ENCODE assay signal across 35 cellular contexts in genomic region chr3:164572436-164572835, GRCh38.
"Had no signal": no experiment of that assay in that cellular context is flagged by ENCODE, and none has a peak within 500 bp of the region (broad histone marks: within the 10 kb centered on the region; RNA-seq: fewer than 3 reads in every experiment).

No MANE protein-coding gene starts in this region.

- H3K27ac Mint-ChIP-seq: activated naive CD4-positive, alpha-beta T cell treated with anti-CD3 and anti-CD28 coated beads for 36 hours; activated naive CD4-positive, alpha-beta T cell treated with anti-CD3 and anti-CD28 coated beads, Interleukin-2, amount 10 ng/mL, durations not matched to agents 7 days and 5 days; activated naive CD4-positive, alpha-beta T cell treated with anti-CD3 and anti-CD28 coated beads, Interleukin-2, amount 50 U/mL, for 24 hours; activated naive CD4-positive, alpha-beta T cell treated with anti-CD3 and anti-CD28 coated beads, Interleukin-2, amount 50 U/mL, for 72 hours; activated naive CD8-positive, alpha-beta T cell; activated naive CD8-positive, alpha-beta T cell treated with anti-CD3 and anti-CD28 coated beads for 36 hours; activated naive CD8-positive, alpha-beta T cell treated with anti-CD3 and anti-CD28 coated beads, Interleukin-2, amount 10 ng/mL, durations not matched to agents 7 days and 5 days; activated naive CD8-positive, alpha-beta T cell treated with anti-CD3 and anti-CD28 coated beads, Interleukin-2, amount 50 U/mL, for 24 hours; activated T-cell treated with anti-CD3 and anti-CD28 coated beads, Interleukin-2, amount 50 U/mL, for 24 hours; activated T-cell treated with anti-CD3 and anti-CD28 coated beads, Interleukin-2, amount 50 U/mL, for 72 hours; activated T-helper 1 cell treated with anti-CD3 and anti-CD28 coated beads, Interleukin-12 subunit alpha, Interleukin-12 subunit beta, Interleukin-2, Interleukin-4 antibody, amounts not matched to agents 30 ng/mL and 10 ng/mL and 1 ng/mL, durations not matched to agents 14 hours and 24 hours and 36 hours; activated T-helper 17 cell treated with anti-CD3 and anti-CD28 coated beads, Interleukin-2, amount 50 U/mL, for 72 hours; activated T-helper 2 cell treated with anti-CD3 and anti-CD28 coated beads, Interferon-gamma antibody, Interleukin-2, Interleukin-4, amounts not matched to agents 10 μg/mL and 5 μg/mL and 100 μg/mL, durations not matched to agents 14 hours and 24 hours and 36 hours; brain had no signal

- ATAC-seq: activated naive CD4-positive, alpha-beta T cell treated with anti-CD3 and anti-CD28 coated beads, Interleukin-2, amount 50 U/mL, for 72 hours; activated naive CD8-positive, alpha-beta T cell treated with anti-CD3 and anti-CD28 coated beads, Interleukin-2, amount 50 U/mL, for 24 hours; activated T-cell treated with anti-CD3 and anti-CD28 coated beads, Interleukin-2, amount 50 U/mL, for 4 hours; activated T-cell treated with anti-CD3 and anti-CD28 coated beads, Interleukin-2, amount 50 U/mL, for 72 hours; activated T-helper 17 cell treated with anti-CD3 and anti-CD28 coated beads, Interleukin-2, amount 50 U/mL, for 72 hours; body of pancreas had no signal

- H3K4me1 Mint-ChIP-seq: activated naive CD4-positive, alpha-beta T cell treated with anti-CD3 and anti-CD28 coated beads, Interleukin-2, amount 10 ng/mL, durations not matched to agents 7 days and 5 days; activated naive CD4-positive, alpha-beta T cell treated with anti-CD3 and anti-CD28 coated beads, Interleukin-2, amount 50 U/mL, for 24 hours; activated naive CD8-positive, alpha-beta T cell treated with anti-CD3 and anti-CD28 coated beads for 36 hours; activated naive CD8-positive, alpha-beta T cell treated with anti-CD3 and anti-CD28 coated beads, Interleukin-2, amount 10 ng/mL, durations not matched to agents 7 days and 5 days; activated naive CD8-positive, alpha-beta T cell treated with anti-CD3 and anti-CD28 coated beads, Interleukin-2, amount 50 U/mL, for 24 hours; activated T-helper 17 cell treated with anti-CD3 and anti-CD28 coated beads, Interleukin-2, amount 50 U/mL, for 72 hours; brain; central memory CD8-positive, alpha-beta T cell had no signal

- H3K36me3 Mint-ChIP-seq: activated naive CD4-positive, alpha-beta T cell treated with anti-CD3 and anti-CD28 coated beads, Interleukin-2, amount 10 ng/mL, durations not matched to agents 7 days and 5 days; activated naive CD4-positive, alpha-beta T cell treated with anti-CD3 and anti-CD28 coated beads, Interleukin-2, amount 50 U/mL, for 24 hours; activated naive CD4-positive, alpha-beta T cell treated with anti-CD3 and anti-CD28 coated beads, Interleukin-2, amount 50 U/mL, for 72 hours; activated naive CD8-positive, alpha-beta T cell; activated naive CD8-positive, alpha-beta T cell treated with anti-CD3 and anti-CD28 coated beads for 36 hours; activated naive CD8-positive, alpha-beta T cell treated with anti-CD3 and anti-CD28 coated beads, Interleukin-2, amount 10 ng/mL, durations not matched to agents 7 days and 5 days; brain had no signal

- DNase-seq: activated effector memory CD4-positive, alpha-beta T cell treated with anti-CD3 and anti-CD28 coated beads, Interleukin-2, amount 50 U/mL, for 16 hours; activated effector memory CD4-positive, alpha-beta T cell treated with Interleukin-2 at 50 U/mL for 16 hours; activated gamma-delta T cell; activated gamma-delta T cell treated with Interleukin-2 at 50 U/mL for 16 hours; activated naive CD4-positive, alpha-beta T cell; activated naive CD4-positive, alpha-beta T cell treated with anti-CD3 and anti-CD28 coated beads for 36 hours; activated naive CD4-positive, alpha-beta T cell treated with anti-CD3 and anti-CD28 coated beads, Interleukin-2, amount 10 ng/mL, durations not matched to agents 7 days and 5 days; activated naive CD4-positive, alpha-beta T cell treated with anti-CD3 and anti-CD28 coated beads, Interleukin-2, amount 50 U/mL, for 16 hours; activated naive CD4-positive, alpha-beta T cell treated with Interleukin-2 at 50 U/mL for 16 hours; activated naive CD8-positive, alpha-beta T cell treated with anti-CD3 and anti-CD28 coated beads for 36 hours; activated naive CD8-positive, alpha-beta T cell treated with anti-CD3 and anti-CD28 coated beads, Interleukin-2, amount 10 ng/mL, durations not matched to agents 7 days and 5 days; activated naive CD8-positive, alpha-beta T cell treated with anti-CD3 and anti-CD28 coated beads, Interleukin-2, amount 50 U/mL, for 24 hours; activated T-cell treated with anti-CD3 and anti-CD28 coated beads, Interleukin-2, amount 50 U/mL, for 1 hour; activated T-cell treated with anti-CD3 and anti-CD28 coated beads, Interleukin-2, amount 50 U/mL, for 24 hours; activated T-cell treated with anti-CD3 and anti-CD28 coated beads, Interleukin-2, amount 50 U/mL, for 4 hours; activated T-cell treated with anti-CD3 and anti-CD28 coated beads, Interleukin-2, amount 50 U/mL, for 48 hours; activated T-cell treated with anti-CD3 and anti-CD28 coated beads, Interleukin-2, amount 50 U/mL, for 72 hours; adrenal gland; amniotic stem cell; amygdala; anterior cingulate cortex; aorta; body of pancreas; brain microvascular endothelial cell; caudate nucleus; central memory CD4-positive, alpha-beta T cell; cerebellar nuclear complex had no signal

- H3K9me3 Mint-ChIP-seq: activated naive CD4-positive, alpha-beta T cell treated with anti-CD3 and anti-CD28 coated beads, Interleukin-2, amount 50 U/mL, for 24 hours; activated naive CD8-positive, alpha-beta T cell treated with anti-CD3 and anti-CD28 coated beads, Interleukin-2, amount 10 ng/mL, durations not matched to agents 7 days and 5 days had no signal

- H3K4me3 Mint-ChIP-seq: activated naive CD4-positive, alpha-beta T cell treated with anti-CD3 and anti-CD28 coated beads for 36 hours; activated naive CD4-positive, alpha-beta T cell treated with anti-CD3 and anti-CD28 coated beads, Interleukin-2, amount 10 ng/mL, durations not matched to agents 7 days and 5 days; activated naive CD4-positive, alpha-beta T cell treated with anti-CD3 and anti-CD28 coated beads, Interleukin-2, amount 50 U/mL, for 24 hours; activated naive CD8-positive, alpha-beta T cell; activated naive CD8-positive, alpha-beta T cell treated with anti-CD3 and anti-CD28 coated beads for 36 hours; activated naive CD8-positive, alpha-beta T cell treated with anti-CD3 and anti-CD28 coated beads, Interleukin-2, amount 10 ng/mL, durations not matched to agents 7 days and 5 days; activated naive CD8-positive, alpha-beta T cell treated with anti-CD3 and anti-CD28 coated beads, Interleukin-2, amount 50 U/mL, for 24 hours; activated T-cell treated with anti-CD3 and anti-CD28 coated beads, Interleukin-2, amount 50 U/mL, for 24 hours; activated T-cell treated with anti-CD3 and anti-CD28 coated beads, Interleukin-2, amount 50 U/mL, for 4 hours; activated T-cell treated with anti-CD3 and anti-CD28 coated beads, Interleukin-2, amount 50 U/mL, for 72 hours; activated T-helper 1 cell treated with anti-CD3 and anti-CD28 coated beads, Interleukin-12 subunit alpha, Interleukin-12 subunit beta, Interleukin-2, Interleukin-4 antibody, amounts not matched to agents 30 ng/mL and 10 ng/mL and 1 ng/mL, durations not matched to agents 14 hours and 24 hours and 36 hours; activated T-helper 17 cell treated with anti-CD3 and anti-CD28 coated beads, Interleukin-2, amount 50 U/mL, for 72 hours; brain; central memory CD8-positive, alpha-beta T cell had no signal

- H3K27me3 Mint-ChIP-seq: activated naive CD4-positive, alpha-beta T cell treated with anti-CD3 and anti-CD28 coated beads, Interleukin-2, amount 10 ng/mL, durations not matched to agents 7 days and 5 days; activated naive CD4-positive, alpha-beta T cell treated with anti-CD3 and anti-CD28 coated beads, Interleukin-2, amount 50 U/mL, for 24 hours; activated naive CD8-positive, alpha-beta T cell; activated naive CD8-positive, alpha-beta T cell treated with anti-CD3 and anti-CD28 coated beads for 36 hours; activated naive CD8-positive, alpha-beta T cell treated with anti-CD3 and anti-CD28 coated beads, Interleukin-2, amount 10 ng/mL, durations not matched to agents 7 days and 5 days; activated naive CD8-positive, alpha-beta T cell treated with anti-CD3 and anti-CD28 coated beads, Interleukin-2, amount 50 U/mL, for 24 hours; activated T-cell treated with anti-CD3 and anti-CD28 coated beads, Interleukin-2, amount 50 U/mL, for 24 hours; activated T-helper 17 cell treated with anti-CD3 and anti-CD28 coated beads, Interleukin-2, amount 50 U/mL, for 72 hours; brain; central memory CD8-positive, alpha-beta T cell had no signal
